In genomic region chr6:97189767-97190166, GRCh38 we compare ENCODE assay signal across 21 cellular contexts.
A peak's percentile ranks its signal among the peaks of the same experiment; 100 is the strongest.
DNase-seq lines count a peak whose midpoint lies in the region; ATAC-seq, FAIRE-seq and TF ChIP-seq lines count a peak whose summit lies in the region.
"Had no signal": no experiment of that assay in that cellular context is flagged by ENCODE, and none has a peak within 500 bp of the region (broad histone marks: within the 10 kb centered on the region; RNA-seq: fewer than 3 reads in every experiment).

No MANE protein-coding gene starts in this region.

- H3K4me3 ChIP-seq in astrocyte (ENCODE audit: insufficient read depth, low read depth, low read length) (no peak overlapping the region), fibroblast of pulmonary artery (replicated peaks; ENCODE audit: low read depth, low read length) (no peak overlapping the region)
- H3K4me3 ChIP-seq: skin epidermis had no signal

- H3K9ac ChIP-seq in astrocyte (ENCODE audit: low read length): no peak overlapping the region
- H3K9ac ChIP-seq: parathyroid adenoma had no signal

- H3K9me3 Mint-ChIP-seq in astrocyte (ENCODE audit: unreplicated experiment): no peaks in the 10 kb centered on the region
- H3K9me3 Mint-ChIP-seq: activated naive CD4-positive, alpha-beta T cell treated with anti-CD3 and anti-CD28 coated beads, Interleukin-2, amount 50 U/mL, for 72 hours; central memory CD8-positive, alpha-beta T cell; WTC11 had no signal

- H3K27ac ChIP-seq in astrocyte (ENCODE audit: low read depth, low read length): peak overlapping the region; percentile 55
- H3K27ac ChIP-seq: parathyroid adenoma, skin epidermis had no signal

- H3K27me3 ChIP-seq in astrocyte (ENCODE audit: insufficient read depth, low read length): no peaks in the 10 kb centered on the region

- peak; percentile 23 for FAIRE-seq in astrocyte (lab: Jason Lieb, UNC)

- DNase-seq in GM04504 (ENCODE audit: low read depth) (peak; percentile 9), astrocyte (ENCODE audit: low read depth) (peak; percentile 77), fibroblast of pulmonary artery (ENCODE audit: low read depth) (peak; percentile 74), stromal cell of bone marrow (ENCODE audit: low read depth) (peak; percentile 10), left colon (no peak), Kasumi-1 (lab: John Stamatoyannopoulos, UW) (no peak)
- DNase-seq: activated CD8-positive, alpha-beta T cell treated with anti-CD3 and anti-CD28 coated beads, Interleukin-2, amount 10 ng/mL, durations not matched to agents 7 days and 5 days; activated T-cell treated with anti-CD3 and anti-CD28 coated beads, Interleukin-2, amount 50 U/mL, for 48 hours; C1 segment of cervical spinal cord; DMS153; H7; NCI-H1436; stimulated activated CD4-positive, alpha-beta T cell treated with anti-CD3 and anti-CD28 coated beads, Interleukin-4, amount 100 ng/mL, for 4 hours; stimulated activated CD8-positive, alpha-beta memory T cell treated with anti-CD3 and anti-CD28 coated beads, Interleukin-4, amount 100 ng/mL, for 48 hours; T-helper 1 cell had no signal

- no peak overlapping the region for H3K4me3 Mint-ChIP-seq in astrocyte (ENCODE audit: unreplicated experiment)
- H3K4me3 Mint-ChIP-seq: activated CD8-positive, alpha-beta T cell treated with anti-CD3 and anti-CD28 coated beads, Interleukin-2, amount 10 ng/mL, durations not matched to agents 7 days and 5 days; central memory CD8-positive, alpha-beta T cell; WTC11 had no signal

- intact Hi-C loops in left colon (cut with DNase I, micrococcal nuclease): loop anchor here (5.0 to 10.0 kb wide), 2 partner anchors 205 to 208 kb away; no protein-coding TSS in a partner anchor

- TF ChIP-seq CTCF in astrocyte (IDR thresholded peaks at IDR 0.05; ENCODE audit: insufficient read depth, low read depth, low read length) (no peak), fibroblast of pulmonary artery (IDR thresholded peaks at IDR 0.05; ENCODE audit: low read length, missing control alignments) (no peak)

- no peaks in the 10 kb centered on the region for H3K36me3 ChIP-seq in astrocyte (ENCODE audit: insufficient read depth, low read length)

- peaks cover 13% of the 10 kb centered on the region for H3K4me1 ChIP-seq in astrocyte (ENCODE audit: insufficient read depth, low read length)
- H3K4me1 ChIP-seq: parathyroid adenoma had no signal

- no peaks in the 10 kb centered on the region for H3K27me3 Mint-ChIP-seq in astrocyte (ENCODE audit: low read depth, unreplicated experiment)
- H3K27me3 Mint-ChIP-seq: central memory CD8-positive, alpha-beta T cell had no signal

- ATAC-seq in GM19023 (IDR thresholded peaks at IDR 0.05; ENCODE audit: unreplicated experiment) (no peak), left colon (no peak)
- ATAC-seq: activated CD8-positive, alpha-beta T cell treated with anti-CD3 and anti-CD28 coated beads, Interleukin-2, amount 10 ng/mL, durations not matched to agents 7 days and 5 days; activated naive CD4-positive, alpha-beta T cell treated with anti-CD3 and anti-CD28 coated beads, Interleukin-2, amount 50 U/mL, for 72 hours; WTC11 had no signal

- no peak overlapping the region for H2AFZ ChIP-seq in astrocyte (ENCODE audit: low read depth, low read length)
- H2AFZ ChIP-seq: parathyroid adenoma had no signal

- peak overlapping the region; percentile 67 for H3K4me2 ChIP-seq in astrocyte (ENCODE audit: low read length)

- H3K36me3 Mint-ChIP-seq in astrocyte (ENCODE audit: low read depth, unreplicated experiment): no peaks in the 10 kb centered on the region
- H3K36me3 Mint-ChIP-seq: activated naive CD4-positive, alpha-beta T cell treated with anti-CD3 and anti-CD28 coated beads, Interleukin-2, amount 50 U/mL, for 72 hours had no signal

- no peaks in the 10 kb centered on the region for H4K20me1 ChIP-seq in astrocyte (ENCODE audit: insufficient read depth, low read length)

- H3K9me3 ChIP-seq in astrocyte (ENCODE audit: insufficient read depth, low read depth, low read length): no peaks in the 10 kb centered on the region

- H3K4me1 Mint-ChIP-seq in astrocyte (ENCODE audit: low read depth, unreplicated experiment): peaks cover 10% of the 10 kb centered on the region
- H3K4me1 Mint-ChIP-seq: central memory CD8-positive, alpha-beta T cell had no signal

- H3K79me2 ChIP-seq in astrocyte (ENCODE audit: insufficient read depth, low read length): no peaks in the 10 kb centered on the region
- H3K79me2 ChIP-seq: parathyroid adenoma had no signal

- no peak overlapping the region for H3K27ac Mint-ChIP-seq in astrocyte (ENCODE audit: unreplicated experiment)
- H3K27ac Mint-ChIP-seq: activated CD8-positive, alpha-beta T cell treated with anti-CD3 and anti-CD28 coated beads, Interleukin-2, amount 10 ng/mL, durations not matched to agents 7 days and 5 days; activated naive CD4-positive, alpha-beta T cell treated with anti-CD3 and anti-CD28 coated beads, Interleukin-2, amount 50 U/mL, for 72 hours; WTC11 had no signal

Comparison
In these comparisons a context has a peak if more than half of its experiments do, and no peak if none do; other contexts are left out.
1. DNase-seq: peak in GM04504 (single experiment), astrocyte (single experiment), fibroblast of pulmonary artery (single experiment) and stromal cell of bone marrow (single experiment); none in left colon (0 of 2) and Kasumi-1 (0 of 2).